In the genomic region with DNA sequence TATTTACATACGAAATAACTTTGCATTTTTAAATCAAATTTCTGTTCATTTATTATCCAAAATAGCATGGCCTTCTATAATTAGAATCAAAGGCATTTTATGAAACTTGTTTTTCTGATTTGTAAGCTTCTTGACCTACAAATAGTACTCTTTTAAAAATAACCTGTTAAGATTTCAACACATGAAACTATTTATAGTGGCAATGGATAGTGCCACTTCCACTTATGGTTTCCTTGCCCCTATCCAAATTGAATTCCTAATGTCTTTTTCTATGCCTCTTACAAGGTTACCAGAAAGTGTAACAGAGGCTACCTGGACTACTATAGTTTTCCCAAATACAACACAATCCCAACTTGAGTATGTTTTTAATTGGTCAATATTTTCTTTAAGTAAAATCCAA, we compare ENCODE assay signal across 28 cellular contexts.
"Had no signal": no experiment of that assay in that cellular context is flagged by ENCODE, and none has a peak within 500 bp of the region (broad histone marks: within the 10 kb centered on the region; RNA-seq: fewer than 3 reads in every experiment).

No MANE protein-coding gene starts in this region.

- H3K4me1 ChIP-seq: colonic mucosa, foreskin keratinocyte, parathyroid adenoma, spleen, tibial nerve, upper lobe of left lung had no signal

- H3K36me3 Mint-ChIP-seq: naive B cell; natural killer cell treated with Interleukin-12 subunit alpha and Interleukin-12 subunit beta and Interleukin-15 and Interleukin-18, amount 100 ng/mL, for 72 hours; stimulated activated memory B cell treated with anti-CD40 and anti-IgM and Interleukin-4, amounts not matched to agents 10 μg/mL and 1 μg/mL and 100 μg/mL, for 72 hours had no signal

- H3K9ac ChIP-seq: parathyroid adenoma had no signal

- H2AFZ ChIP-seq: parathyroid adenoma had no signal

- DNase-seq: colonic mucosa; effector CD8-positive, alpha-beta T cell; foreskin keratinocyte; glutamatergic neuron; heart right ventricle; hippocampal formation; islet precursor cell; kidney glomerular epithelial cell; mesenchymal stem cell; mucosa of descending colon; naive B cell; spleen; stimulated activated CD4-positive, alpha-beta T cell treated with anti-CD3 and anti-CD28 coated beads, Interleukin-4, amount 100 ng/mL, for 4 hours; upper lobe of left lung had no signal

- H3K27me3 ChIP-seq: colonic mucosa, esophagus muscularis mucosa, foreskin keratinocyte, heart right ventricle, neutrophil, spleen, tibial nerve, upper lobe of left lung had no signal

- H3K79me2 ChIP-seq: parathyroid adenoma had no signal

- H3K27me3 Mint-ChIP-seq: dendritic cell treated with granulocyte-macrophage colony-stimulating factor and Interleukin-4, amounts not matched to agents 40 ng/mL and 50 ng/mL, for 4 days; naive B cell; natural killer cell treated with Interleukin-12 subunit alpha and Interleukin-12 subunit beta and Interleukin-15 and Interleukin-18, amount 100 ng/mL, for 72 hours; progenitor cell of endocrine pancreas; stimulated activated memory B cell treated with anti-CD40 and anti-IgM and Interleukin-4, amounts not matched to agents 10 μg/mL and 1 μg/mL and 100 μg/mL, for 72 hours; stimulated activated naive CD8-positive, alpha-beta T cell treated with anti-CD3 and anti-CD28 coated beads, Interleukin-15, Interleukin-2, amounts not matched to agents 100 ng/mL and 50 ng/mL, for 24 hours had no signal

- H3K4me3 ChIP-seq: colonic mucosa, esophagus muscularis mucosa, heart right ventricle, mucosa of descending colon, skin epidermis, spleen, thoracic aorta, tibial nerve, upper lobe of left lung had no signal

- H3K4me1 Mint-ChIP-seq: naive B cell; neural crest cell; stimulated activated memory B cell treated with anti-CD40 and anti-IgM and Interleukin-4, amounts not matched to agents 10 μg/mL and 1 μg/mL and 100 μg/mL, for 72 hours had no signal

- H3K36me3 ChIP-seq: colonic mucosa, esophagus muscularis mucosa, heart right ventricle, neutrophil, spleen, thoracic aorta, tibial nerve, upper lobe of left lung had no signal

- H3K27ac Mint-ChIP-seq: dendritic cell treated with granulocyte-macrophage colony-stimulating factor and Interleukin-4, amounts not matched to agents 40 ng/mL and 50 ng/mL, for 4 days; mesothelial cell of epicardium; naive B cell; natural killer cell treated with Interleukin-12 subunit alpha and Interleukin-12 subunit beta and Interleukin-15 and Interleukin-18, amount 100 ng/mL, for 72 hours; progenitor cell of endocrine pancreas; stimulated activated memory B cell treated with anti-CD40 and anti-IgM and Interleukin-4, amounts not matched to agents 10 μg/mL and 1 μg/mL and 100 μg/mL, for 72 hours; stimulated activated naive CD8-positive, alpha-beta T cell treated with anti-CD3 and anti-CD28 coated beads, Interleukin-15, Interleukin-2, amounts not matched to agents 100 ng/mL and 50 ng/mL, for 24 hours had no signal

- H3K27ac ChIP-seq: colonic mucosa, esophagus muscularis mucosa, foreskin keratinocyte, heart right ventricle, neutrophil, parathyroid adenoma, skin epidermis, spleen, thoracic aorta, tibial nerve, upper lobe of left lung had no signal

- H3K9me3 ChIP-seq: colonic mucosa, mucosa of descending colon, thoracic aorta had no signal

- H3K4me3 Mint-ChIP-seq: dendritic cell treated with granulocyte-macrophage colony-stimulating factor and Interleukin-4, amounts not matched to agents 40 ng/mL and 50 ng/mL, for 4 days; mesothelial cell of epicardium; naive B cell; natural killer cell treated with Interleukin-12 subunit alpha and Interleukin-12 subunit beta and Interleukin-15 and Interleukin-18, amount 100 ng/mL, for 72 hours; neural crest cell; stimulated activated memory B cell treated with anti-CD40 and anti-IgM and Interleukin-4, amounts not matched to agents 10 μg/mL and 1 μg/mL and 100 μg/mL, for 72 hours; stimulated activated naive CD8-positive, alpha-beta T cell treated with anti-CD3 and anti-CD28 coated beads, Interleukin-15, Interleukin-2, amounts not matched to agents 100 ng/mL and 50 ng/mL, for 24 hours had no signal

- ATAC-seq: foreskin keratinocyte; mucosa of descending colon; natural killer cell treated with Interleukin-12 subunit alpha and Interleukin-12 subunit beta and Interleukin-15 and Interleukin-18, amount 100 ng/mL, for 72 hours; sciatic nerve; stimulated activated memory B cell treated with anti-CD40 and anti-IgM and Interleukin-4, amounts not matched to agents 10 μg/mL and 1 μg/mL and 100 μg/mL, for 72 hours had no signal
